Comparison of ENCODE assay signal across 8 cellular contexts in genomic region chr15:75727851-75728715, GRCh38. TPM values are rescaled to one million over a fixed set of nuclear protein-coding genes. Genes with fewer than 3 reads are reported as not detected.
A peak's percentile ranks its signal among the peaks of the same experiment; 100 is the strongest.
DNase-seq lines count a peak whose midpoint lies in the region; ATAC-seq and TF ChIP-seq lines count a peak whose summit lies in the region.

No MANE protein-coding gene starts in this region.

- no peak overlapping the region for H3K4me3 Mint-ChIP-seq in activated CD4-positive, alpha-beta T cell treated with anti-CD3 and anti-CD28 coated beads, Interleukin-2, amount 10 ng/mL, durations not matched to agents 24 days and 14 days
- no peak overlapping the region for H3K4me3 Mint-ChIP-seq in naive B cell

- peaks cover 14% of the 10 kb centered on the region for H3K27me3 Mint-ChIP-seq in activated CD4-positive, alpha-beta T cell treated with anti-CD3 and anti-CD28 coated beads, Interleukin-2, amount 10 ng/mL, durations not matched to agents 24 days and 14 days
- peaks cover 9 to 48% (median 19%) of the 10 kb centered on the region in 3 donors for H3K27me3 Mint-ChIP-seq in naive B cell

- no peak overlapping the region for H3K27ac ChIP-seq in dorsolateral prefrontal cortex

- peak; percentile 63 to 79 for ATAC-seq in naive B cell (ENCODE audit: low read depth in 2 of 2)
- ATAC-seq in stimulated activated naive CD8-positive, alpha-beta T cell treated with anti-CD3 and anti-CD28 coated beads, Interleukin-15, Interleukin-2, amounts not matched to agents 100 U/mL and 50 U/mL, for 24 hours: peak; percentile 58
- no peak for ATAC-seq in GM18502 (IDR thresholded peaks at IDR 0.05; ENCODE audit: poor library complexity, unreplicated experiment)
- no peak for ATAC-seq in GM18511 (IDR thresholded peaks at IDR 0.05; ENCODE audit: unreplicated experiment)

- H3K36me3 Mint-ChIP-seq in activated CD4-positive, alpha-beta T cell treated with anti-CD3 and anti-CD28 coated beads, Interleukin-2, amount 10 ng/mL, durations not matched to agents 24 days and 14 days (ENCODE audit: low read depth): no peaks in the 10 kb centered on the region
- H3K36me3 Mint-ChIP-seq in naive B cell: no peaks in the 10 kb centered on the region

- H3K4me3 ChIP-seq in dorsolateral prefrontal cortex: no peak overlapping the region

- intact Hi-C loops in activated CD4-positive, alpha-beta T cell treated with anti-CD3 and anti-CD28 coated beads, Interleukin-2, amount 10 ng/mL, durations not matched to agents 24 days and 14 days (cut with micrococcal nuclease): loop anchor here (1.0 kb wide), 1 partner anchor 74 kb away; no protein-coding TSS in a partner anchor
- intact Hi-C loops in dorsolateral prefrontal cortex (cut with DNase I): loop anchor here in 1 of 2 donors (5.0 kb wide), 1 partner anchor 74 kb away; no protein-coding TSS in a partner anchor

- H3K27me3 ChIP-seq in dorsolateral prefrontal cortex: no peaks in the 10 kb centered on the region

- no peaks in the 10 kb centered on the region for H3K9me3 Mint-ChIP-seq in activated CD4-positive, alpha-beta T cell treated with anti-CD3 and anti-CD28 coated beads, Interleukin-2, amount 10 ng/mL, durations not matched to agents 24 days and 14 days
- no peaks in the 10 kb centered on the region for H3K9me3 Mint-ChIP-seq in naive B cell

- DNase-seq in ELR (ENCODE audit: low read depth) (peak; percentile 51), NAMALWA (ENCODE audit: low spot score) (peak; percentile 69), dorsolateral prefrontal cortex (peak; percentile 48 to 76 (median 69)), naive B cell (peak; percentile 60)
- peak; percentile 89 for DNase-seq in activated CD4-positive, alpha-beta T cell treated with anti-CD3 and anti-CD28 coated beads, Interleukin-2, amount 10 ng/mL, durations not matched to agents 24 days and 14 days
- peak; percentile 78 for DNase-seq in stimulated activated naive CD8-positive, alpha-beta T cell treated with anti-CD3 and anti-CD28 coated beads, Interleukin-15, Interleukin-2, amounts not matched to agents 100 U/mL and 50 U/mL, for 24 hours

- H3K27ac Mint-ChIP-seq in activated CD4-positive, alpha-beta T cell treated with anti-CD3 and anti-CD28 coated beads, Interleukin-2, amount 10 ng/mL, durations not matched to agents 24 days and 14 days: no peak overlapping the region
- peak overlapping the region in 2 of 6 donors; percentile 47 to 86 for H3K27ac Mint-ChIP-seq in naive B cell

- TF ChIP-seq CTCF in dorsolateral prefrontal cortex (IDR thresholded peaks at IDR 0.05 in 54 of 56, conservative IDR thresholded peaks at IDR 0.05 in 2 of 56; ENCODE audit: low read depth in 1 of 56, partially characterized antibody in 56 of 56): peak in 55 of 56 donors; percentile 21 to 72 (median 57)

- H3K4me1 Mint-ChIP-seq in activated CD4-positive, alpha-beta T cell treated with anti-CD3 and anti-CD28 coated beads, Interleukin-2, amount 10 ng/mL, durations not matched to agents 24 days and 14 days: peaks cover 8% of the 10 kb centered on the region
- H3K4me1 Mint-ChIP-seq in naive B cell: peaks cover 14 to 23% (median 16%) of the 10 kb centered on the region in 3 donors

RNA-seq across cellular contexts. Expression of gene CSPG4, which starts 15.4 kb away (rescaled TPM):
- not detected in 2 replicates for total RNA-seq in activated CD4-positive, alpha-beta T cell treated with anti-CD3 and anti-CD28 coated beads, Interleukin-2, amount 10 ng/mL, durations not matched to agents 24 days and 14 days
- total RNA-seq in dorsolateral prefrontal cortex: 10 to 100 TPM in 109 of 120 experiments, 1 to 10 TPM in 11; 5.6 to 30.1 (median 13.8) TPM
- polyA plus RNA-seq in naive B cell (ENCODE audit: low read depth in 6 of 6): under 1 TPM in 2 of 6 donors, not detected in 4; 0.03 to 0.07 TPM

Comparison
In these comparisons a context has a peak if more than half of its experiments do, and no peak if none do; other contexts are left out.
1. ATAC-seq: peak in naive B cell (2 of 2) and stimulated activated naive CD8-positive, alpha-beta T cell treated with anti-CD3 and anti-CD28 coated beads, Interleukin-15, Interleukin-2, amounts not matched to agents 100 U/mL and 50 U/mL, for 24 hours (single experiment); none in GM18502 (single experiment) and GM18511 (single experiment).
2. Peak in every context shown above with its lines, with median percentiles within 50 percentile points of each other: DNase-seq.